ENCODE assay signal across 20 cellular contexts in genomic region chr11:43150697-43151096, GRCh38.
DNase-seq lines count a peak whose midpoint lies in the region; ATAC-seq, FAIRE-seq and TF ChIP-seq lines count a peak whose summit lies in the region.
"Had no signal": no experiment of that assay in that cellular context is flagged by ENCODE, and none has a peak within 500 bp of the region (broad histone marks: within the 10 kb centered on the region; RNA-seq: fewer than 3 reads in every experiment).

No MANE protein-coding gene starts in this region.

- CTCF ChIA-PET in WTC11 (lab: Charles Lee): no interaction called here

- H3K27ac Mint-ChIP-seq in WTC11: no peak overlapping the region
- H3K27ac Mint-ChIP-seq in stimulated activated effector memory CD8-positive, alpha-beta T cell treated with anti-CD3 and anti-CD28 coated beads, Interleukin-12 subunit alpha, Interleukin-12 subunit beta, amount 100 ng/mL, for 72 hours: no peak overlapping the region
- H3K27ac Mint-ChIP-seq: CD4-positive, alpha-beta memory T cell; GM23338; H9 had no signal

- H3K36me3 ChIP-seq in pancreas: no peaks in the 10 kb centered on the region
- no peaks in the 10 kb centered on the region for H3K36me3 ChIP-seq in tibial artery

- H3K27me3 Mint-ChIP-seq in WTC11 (ENCODE audit: low read depth): no peaks in the 10 kb centered on the region
- H3K27me3 Mint-ChIP-seq: CD4-positive, alpha-beta memory T cell had no signal

- no peaks in the 10 kb centered on the region for H3K4me1 ChIP-seq in pancreas
- no peaks in the 10 kb centered on the region for H3K4me1 ChIP-seq in tibial artery

- FAIRE-seq in G401.6 (lab: Jason Lieb, UNC): peak; percentile 96
- peak; percentile 84 for FAIRE-seq in endometrium (lab: Jason Lieb, UNC)
- FAIRE-seq in pancreas (lab: Jason Lieb, UNC): peak; percentile 86
- FAIRE-seq: GM12878, GM19239 had no signal

- H3K4me3 Mint-ChIP-seq in WTC11: no peak overlapping the region
- H3K4me3 Mint-ChIP-seq in stimulated activated effector memory CD8-positive, alpha-beta T cell treated with anti-CD3 and anti-CD28 coated beads, Interleukin-12 subunit alpha, Interleukin-12 subunit beta, amount 100 ng/mL, for 72 hours: no peak overlapping the region
- H3K4me3 Mint-ChIP-seq: CD4-positive, alpha-beta memory T cell; GM23338; H9 had no signal

- H3K4me1 Mint-ChIP-seq in WTC11: no peaks in the 10 kb centered on the region
- no peaks in the 10 kb centered on the region for H3K4me1 Mint-ChIP-seq in stimulated activated effector memory CD8-positive, alpha-beta T cell treated with anti-CD3 and anti-CD28 coated beads, Interleukin-12 subunit alpha, Interleukin-12 subunit beta, amount 100 ng/mL, for 72 hours
- H3K4me1 Mint-ChIP-seq: CD4-positive, alpha-beta memory T cell; GM23338; H9 had no signal

- H3K27me3 ChIP-seq in pancreas (no peaks in the 10 kb centered on the region), tibial artery (no peaks in the 10 kb centered on the region)

- intact Hi-C loops in pancreas (cut with DNase I) (no loop called here), tibial artery (cut with DNase I; ENCODE audit: low total_unique reads) (no loop called here)

- no peaks in the 10 kb centered on the region for H3K36me3 Mint-ChIP-seq in WTC11
- H3K36me3 Mint-ChIP-seq in stimulated activated effector memory CD8-positive, alpha-beta T cell treated with anti-CD3 and anti-CD28 coated beads, Interleukin-12 subunit alpha, Interleukin-12 subunit beta, amount 100 ng/mL, for 72 hours: no peaks in the 10 kb centered on the region
- H3K36me3 Mint-ChIP-seq: CD4-positive, alpha-beta memory T cell had no signal

- H3K27ac ChIP-seq in pancreas: no peak overlapping the region
- H3K27ac ChIP-seq in tibial artery: no peak overlapping the region

- no peak overlapping the region for H3K4me3 ChIP-seq in pancreas
- no peak overlapping the region for H3K4me3 ChIP-seq in tibial artery
- H3K4me3 ChIP-seq: GM12878, GM23338 had no signal

- DNase-seq in WTC11 (ENCODE audit: low spot score) (no peak), pancreas (no peak), tibial artery (no peak)
- DNase-seq in stimulated activated CD8-positive, alpha-beta memory T cell treated with anti-CD3 and anti-CD28 coated beads, Interleukin-4, amount 100 ng/mL, for 48 hours: no peak
- DNase-seq in stimulated activated effector memory CD8-positive, alpha-beta T cell treated with anti-CD3 and anti-CD28 coated beads, Interleukin-12 subunit alpha, Interleukin-12 subunit beta, amount 100 ng/mL, for 72 hours (ENCODE audit: low spot score in 2 of 2): no peak
- DNase-seq: 8988T; C1 segment of cervical spinal cord; CD4-positive, alpha-beta memory T cell; COR-L47; DMS153; DND-41; GDM1; H9 had no signal

- peaks cover 20% of the 10 kb centered on the region for H3K9me3 Mint-ChIP-seq in WTC11
- peaks cover 3% of the 10 kb centered on the region for H3K9me3 Mint-ChIP-seq in stimulated activated effector memory CD8-positive, alpha-beta T cell treated with anti-CD3 and anti-CD28 coated beads, Interleukin-12 subunit alpha, Interleukin-12 subunit beta, amount 100 ng/mL, for 72 hours

- POLR2A ChIA-PET in WTC11 (lab: Charles Lee): no interaction called here

- H3K9me3 ChIP-seq in pancreas (no peaks in the 10 kb centered on the region), tibial artery (no peaks in the 10 kb centered on the region)

- no peak for ATAC-seq in WTC11
- ATAC-seq in pancreas: no peak
- ATAC-seq in GM21717 (IDR thresholded peaks at IDR 0.05; ENCODE audit: unreplicated experiment): no peak
- no peak for ATAC-seq in stimulated activated effector memory CD8-positive, alpha-beta T cell treated with anti-CD3 and anti-CD28 coated beads, Interleukin-12 subunit alpha, Interleukin-12 subunit beta, amount 100 ng/mL, for 72 hours
- ATAC-seq: GM12878, GM23338, HCT116 had no signal

- TF ChIP-seq CTCF in WTC11 (IDR thresholded peaks at IDR 0.05) (no peak), pancreas (IDR thresholded peaks at IDR 0.05) (no peak), tibial artery (IDR thresholded peaks at IDR 0.05) (no peak)

TF ChIP-seq in WTC11, 78 proteins besides CTCF, POLR2A, EP300 and RAD21:
- no peak for TF ChIP-seq E2F4 (CRISPR knock-in tag; IDR thresholded peaks at IDR 0.05; ENCODE audit: borderline replicate concordance, low read depth)
- peak; percentile 95 for TF ChIP-seq HMGA2 (CRISPR knock-in tag; IDR thresholded peaks at IDR 0.05)
